ENCODE assay signal across 20 cellular contexts in the genomic region with DNA sequence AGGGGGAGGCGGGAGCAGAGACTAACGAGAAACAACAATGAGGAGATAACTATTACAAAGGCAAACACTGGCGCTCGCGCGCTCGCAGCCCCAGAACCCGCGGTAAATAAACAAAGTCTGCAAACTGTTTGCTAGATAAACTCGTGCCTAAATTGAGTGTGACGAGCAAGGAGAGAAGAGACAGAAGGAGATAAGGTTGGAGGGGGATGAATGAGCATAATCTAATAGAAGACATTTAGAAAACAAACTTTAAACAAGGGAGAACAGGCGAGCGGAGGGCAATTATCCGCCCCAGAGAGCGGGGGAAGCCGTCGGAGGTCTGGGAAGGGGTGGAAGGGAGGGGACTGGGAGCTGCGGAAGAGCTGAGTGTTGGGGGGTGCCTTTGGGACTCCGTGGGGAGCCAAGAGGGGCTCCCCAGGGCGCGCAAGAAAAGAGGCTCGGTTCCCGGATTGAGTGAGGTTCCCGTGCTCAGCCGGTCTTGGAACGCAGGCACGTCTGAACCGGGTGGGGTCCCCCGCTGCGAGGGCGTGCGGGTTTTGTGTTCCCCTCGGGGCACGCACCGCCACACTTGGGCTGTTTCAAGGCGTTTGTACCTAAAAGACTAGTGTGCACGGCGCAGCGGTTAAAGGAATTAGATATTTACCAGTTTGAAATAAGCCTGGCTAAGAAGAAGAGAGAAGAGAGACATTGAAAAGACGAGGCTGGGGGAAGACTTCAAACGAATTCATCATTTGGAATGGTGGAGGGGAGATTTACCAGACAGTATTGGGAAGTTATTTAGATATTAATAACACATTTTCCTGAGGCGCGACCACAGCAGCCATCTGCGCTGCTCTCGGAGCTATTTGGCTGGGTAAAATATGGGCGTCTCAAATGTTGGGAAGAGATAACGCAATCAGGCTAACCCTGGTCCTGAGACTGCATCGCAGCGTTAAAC. TPM values are rescaled to one million over a fixed set of nuclear protein-coding genes. Genes with fewer than 3 reads are reported as not detected.
DNase-seq lines count a peak whose midpoint lies in the region; ATAC-seq and TF ChIP-seq lines count a peak whose summit lies in the region.
"Had no signal": no experiment of that assay in that cellular context is flagged by ENCODE, and none has a peak within 500 bp of the region (broad histone marks: within the 10 kb centered on the region; RNA-seq: fewer than 3 reads in every experiment).

No MANE protein-coding gene starts in this region.

- H3K36me3 Mint-ChIP-seq in WTC11, result no peaks in the 10 kb centered on the region

- no peak overlapping the region for H2BK120ac ChIP-seq in mesendoderm (ENCODE audit: low read depth, low read length)

- H3K27me3 Mint-ChIP-seq in WTC11 (ENCODE audit: low read depth), result peaks cover 100% of the 10 kb centered on the region

- peaks cover 5% of the 10 kb centered on the region for H3K36me3 ChIP-seq in A673 (ENCODE audit: insufficient read depth, low read length, poor library complexity, severe bottlenecking)
- no peaks in the 10 kb centered on the region for H3K36me3 ChIP-seq in mesendoderm (ENCODE audit: control insufficient read depth, insufficient read depth, low read length)
- H3K36me3 ChIP-seq in BE2C, result no peaks in the 10 kb centered on the region
- H3K36me3 ChIP-seq: left lung, spleen, tibial nerve had no signal

- no peaks in the 10 kb centered on the region for H3K79me1 ChIP-seq in mesendoderm (ENCODE audit: low read length)

- no peak overlapping the region for H3K4ac ChIP-seq in mesendoderm (ENCODE audit: low read depth, low read length)

- H4K5ac ChIP-seq in mesendoderm (ENCODE audit: low read length), result no peak overlapping the region

- no peak overlapping the region for H2BK5ac ChIP-seq in mesendoderm (ENCODE audit: low read length)

- H4K8ac ChIP-seq in mesendoderm (ENCODE audit: low read depth, low read length), result no peak overlapping the region

- peak overlapping the region; percentile 73 for H3K4me3 Mint-ChIP-seq in WTC11
- H3K4me3 Mint-ChIP-seq: activated CD4-positive, alpha-beta T cell treated with anti-CD3 and anti-CD28 coated beads for 36 hours; stimulated activated effector memory CD8-positive, alpha-beta T cell treated with anti-CD3 and anti-CD28 coated beads, Interleukin-12 subunit alpha, Interleukin-12 subunit beta, amount 100 ng/mL, for 72 hours had no signal

- intact Hi-C loops in A673 (cut with micrococcal nuclease; ENCODE audit: unreplicated experiment), result no loop called here

- POLR2A ChIA-PET in A673 (lab: Charles Lee; ENCODE audit: low non-redundant PET), result no interaction called here
- POLR2A ChIA-PET in WTC11 (lab: Charles Lee), result interaction anchor here (2.1 kb wide), 1 partner anchor 10 kb away, joined by 6 read pairs; the partner anchor contains the start of gene PAX7

- no TSS peak for BruUV-seq in A673 (replicated peaks; lab: Mats Ljungman, UMichigan)

- H3K9me3 Mint-ChIP-seq in WTC11, result no peaks in the 10 kb centered on the region
- H3K9me3 Mint-ChIP-seq: stimulated activated effector memory CD8-positive, alpha-beta T cell treated with anti-CD3 and anti-CD28 coated beads, Interleukin-12 subunit alpha, Interleukin-12 subunit beta, amount 100 ng/mL, for 72 hours had no signal

- TF ChIP-seq CTCF in A673 (conservative IDR thresholded peaks at IDR 0.05; ENCODE audit: low read depth, low read length), result no peak
- TF ChIP-seq CTCF in GM10266 (IDR thresholded peaks at IDR 0.05; ENCODE audit: control insufficient read depth, insufficient read depth, low read depth, missing control alignments), result no peak
- no peak for TF ChIP-seq CTCF in WTC11 (IDR thresholded peaks at IDR 0.05)
- no peak for TF ChIP-seq CTCF in BE2C (IDR thresholded peaks at IDR 0.05; ENCODE audit: low read depth, low read length)

- ATAC-seq in WTC11 (no peak), GM19455 (IDR thresholded peaks at IDR 0.05; ENCODE audit: unreplicated experiment) (no peak)
- ATAC-seq: activated CD4-positive, alpha-beta T cell treated with anti-CD3 and anti-CD28 coated beads for 36 hours; foreskin keratinocyte; left lung; stimulated activated effector memory CD8-positive, alpha-beta T cell treated with anti-CD3 and anti-CD28 coated beads, Interleukin-12 subunit alpha, Interleukin-12 subunit beta, amount 100 ng/mL, for 72 hours had no signal

- no peak overlapping the region for H2AK5ac ChIP-seq in mesendoderm (ENCODE audit: low read length)

- H3K9me3 ChIP-seq in A673 (ENCODE audit: low read depth, low read length, poor library complexity, severe bottlenecking) (no peaks in the 10 kb centered on the region), BE2C (no peaks in the 10 kb centered on the region)
- H3K9me3 ChIP-seq: left lung, spleen, tibial nerve had no signal

- H3K27ac ChIP-seq in A673 (ENCODE audit: low read depth, low read length, poor library complexity, severe bottlenecking), result peak overlapping the region; percentile 72
- H3K27ac ChIP-seq in mesendoderm (ENCODE audit: low read depth, low read length), result peak overlapping the region; percentile 47
- H3K27ac ChIP-seq: foreskin keratinocyte, left lung, spleen, tibial nerve had no signal

- no peak overlapping the region for H3K9ac ChIP-seq in mesendoderm (ENCODE audit: low read length)

- CTCF ChIA-PET in A673 (lab: Charles Lee) (no interaction called here), WTC11 (lab: Charles Lee) (interaction anchor here (0.9 to 1.0 kb wide), 3 partner anchors 9 to 38 kb away, joined by 3 to 4 read pairs (median 3); no protein-coding TSS in a partner anchor)

- H3K27ac Mint-ChIP-seq in WTC11, result no peak overlapping the region
- H3K27ac Mint-ChIP-seq: activated CD4-positive, alpha-beta T cell treated with anti-CD3 and anti-CD28 coated beads for 36 hours; stimulated activated effector memory CD8-positive, alpha-beta T cell treated with anti-CD3 and anti-CD28 coated beads, Interleukin-12 subunit alpha, Interleukin-12 subunit beta, amount 100 ng/mL, for 72 hours had no signal

- peak overlapping the region; percentile 83 for H3K18ac ChIP-seq in mesendoderm (ENCODE audit: low read length)

- H3K27me3 ChIP-seq in A673 (replicated peaks; ENCODE audit: insufficient read depth, low read depth, low read length, poor library complexity), result peaks cover 21% of the 10 kb centered on the region
- H3K27me3 ChIP-seq in mesendoderm (ENCODE audit: insufficient read depth, low read length, poor library complexity), result peaks cover 56% of the 10 kb centered on the region
- peaks cover 87% of the 10 kb centered on the region for H3K27me3 ChIP-seq in BE2C

- no peak overlapping the region for H3K23ac ChIP-seq in mesendoderm (ENCODE audit: low read length)

- no peak overlapping the region for H3K56ac ChIP-seq in mesendoderm (ENCODE audit: low read length)

- DNase-seq in A673 (ENCODE audit: low spot score) (peak; percentile 62), GM10266 (ENCODE audit: extremely low spot score) (peak; percentile 43), WTC11 (ENCODE audit: low spot score) (peak; percentile 54), mesendoderm (peak; percentile 79), BE2C (no peak), DMS153 treated with DMSO at 0.1 percent for 48 hours (lab: John Stamatoyannopoulos, UW; ENCODE audit: unreplicated experiment) (no peak)
- DNase-seq in stimulated activated CD4-positive, alpha-beta T cell treated with anti-CD3 and anti-CD28 coated beads, Interleukin-12 subunit alpha, Interleukin-12 subunit beta, amount 100 ng/mL, for 4 hours, result no peak
- DNase-seq: activated CD4-positive, alpha-beta T cell treated with anti-CD3 and anti-CD28 coated beads for 36 hours; activated naive CD4-positive, alpha-beta T cell treated with Interleukin-2 at 50 U/mL for 16 hours; foreskin keratinocyte; HCEC 1CT; left lung; NCI-H1436; NCI-H446 treated with DMSO at 0.1 percent for 48 hours; spleen; T1000 had no signal

- H3K4me3 ChIP-seq in A673 (ENCODE audit: low read depth, low read length, poor library complexity, severe bottlenecking) (peak overlapping the region; percentile 44), mesendoderm (ENCODE audit: low read length) (no peak overlapping the region), BE2C (ENCODE audit: low read depth, low read length) (no peak overlapping the region)
- H3K4me3 ChIP-seq: left lung, spleen, tibial nerve had no signal

- peaks cover 74% of the 10 kb centered on the region for H3K4me1 ChIP-seq in A673 (ENCODE audit: insufficient read depth, low read length, poor library complexity, severe bottlenecking)
- H3K4me1 ChIP-seq in mesendoderm (ENCODE audit: control insufficient read depth, low read depth, low read length), result peaks cover 12% of the 10 kb centered on the region
- no peaks in the 10 kb centered on the region for H3K4me1 ChIP-seq in BE2C
- H3K4me1 ChIP-seq: foreskin keratinocyte, left lung had no signal

- peak overlapping the region; percentile 12 for H3K4me2 ChIP-seq in mesendoderm (ENCODE audit: low read length)

- WGBS in mesendoderm (ENCODE audit: extremely low coverage, insufficient coverage, low lambda C conversion rate), result no CpG with 5 or more reads among the region's 49 CpGs

- no peaks in the 10 kb centered on the region for H3K79me2 ChIP-seq in mesendoderm (ENCODE audit: control insufficient read depth, insufficient read depth, low read length)

- H2BK15ac ChIP-seq in mesendoderm (replicated peaks; ENCODE audit: low read depth), result no peak overlapping the region

- peaks cover 76% of the 10 kb centered on the region for H3K4me1 Mint-ChIP-seq in WTC11

TF ChIP-seq in WTC11, 78 proteins besides CTCF, POLR2A, EP300 and RAD21 (continues in another document):
- no peak for TF ChIP-seq ATF6 (CRISPR knock-in tag; IDR thresholded peaks at IDR 0.05)

RNA-seq across cellular contexts. Expression of gene PAX7, which starts 10.6 kb away (rescaled TPM):
- total RNA-seq in A673 (2021) (29.8 and 36.5 TPM in 2 replicates), WTC11 (2021) (0.24 to 0.73 TPM (median 0.37 TPM) in 3 replicates)
- polyA plus RNA-seq in mesendoderm (2013, experiment 1 of 2), result 0.06 TPM
- 0.01 TPM for polyA plus RNA-seq in mesendoderm (2013, experiment 2 of 2)
- not detected for polyA plus RNA-seq in BE2C (2012; ENCODE audit: insufficient read depth, insufficient read length, low read depth)
- total RNA-seq: activated CD4-positive, alpha-beta T cell treated with anti-CD3 and anti-CD28 coated beads for 36 hours; foreskin keratinocyte; left lung; posterior vena cava; spleen; tibial nerve had no signal
- polyA plus RNA-seq: foreskin keratinocyte, spleen had no signal

Comparison
In these comparisons a context has a peak if more than half of its experiments do, and no peak if none do; other contexts are left out.
1. DNase-seq: peak in A673 (single experiment), GM10266 (single experiment), WTC11 (single experiment) and mesendoderm (single experiment); none in BE2C (single experiment), DMS153 treated with DMSO at 0.1 percent for 48 hours (single experiment) and stimulated activated CD4-positive, alpha-beta T cell treated with anti-CD3 and anti-CD28 coated beads, Interleukin-12 subunit alpha, Interleukin-12 subunit beta, amount 100 ng/mL, for 4 hours (single experiment).
2. RNA of gene PAX7, which starts 10.6 kb away (total RNA-seq): 29.8 to 36.5 TPM in A673; 0.24 to 0.73 TPM in WTC11; every median in the first group is over 10 times any median in the second.